In the genomic region with DNA sequence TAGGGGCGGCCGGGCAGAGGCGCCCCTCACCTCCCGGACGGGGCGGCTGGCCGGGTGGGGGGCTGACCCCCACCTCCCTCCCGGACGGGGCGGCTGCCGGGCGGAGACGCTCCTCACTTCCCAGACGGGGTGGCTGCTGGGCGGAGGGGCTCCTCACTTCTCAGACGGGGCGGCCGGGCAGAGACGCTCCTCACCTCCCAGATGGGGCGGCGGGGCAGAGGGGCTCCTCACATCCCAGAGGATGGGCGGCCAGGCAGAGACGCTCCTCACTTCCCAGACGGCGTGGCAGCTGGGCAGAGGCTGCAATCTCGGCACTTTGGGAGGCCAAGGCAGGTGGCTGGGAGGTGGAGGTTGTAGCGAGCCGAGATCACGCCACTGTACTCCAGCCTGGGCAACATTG, we compare ENCODE assay signal across 2 cellular contexts. TPM values are rescaled to one million over a fixed set of nuclear protein-coding genes. Genes with fewer than 3 reads are reported as not detected.
"Had no signal": no experiment of that assay in that cellular context is flagged by ENCODE, and none has a peak within 500 bp of the region (broad histone marks: within the 10 kb centered on the region; RNA-seq: fewer than 3 reads in every experiment).

No MANE protein-coding gene starts in this region.

RNA-seq across cellular contexts. Expression of a gene that starts 42.4 kb away (rescaled TPM):
- total RNA-seq: G401, GM12878 had no signal
